8 cellular contexts compared by ENCODE assay signal in the genomic region with DNA sequence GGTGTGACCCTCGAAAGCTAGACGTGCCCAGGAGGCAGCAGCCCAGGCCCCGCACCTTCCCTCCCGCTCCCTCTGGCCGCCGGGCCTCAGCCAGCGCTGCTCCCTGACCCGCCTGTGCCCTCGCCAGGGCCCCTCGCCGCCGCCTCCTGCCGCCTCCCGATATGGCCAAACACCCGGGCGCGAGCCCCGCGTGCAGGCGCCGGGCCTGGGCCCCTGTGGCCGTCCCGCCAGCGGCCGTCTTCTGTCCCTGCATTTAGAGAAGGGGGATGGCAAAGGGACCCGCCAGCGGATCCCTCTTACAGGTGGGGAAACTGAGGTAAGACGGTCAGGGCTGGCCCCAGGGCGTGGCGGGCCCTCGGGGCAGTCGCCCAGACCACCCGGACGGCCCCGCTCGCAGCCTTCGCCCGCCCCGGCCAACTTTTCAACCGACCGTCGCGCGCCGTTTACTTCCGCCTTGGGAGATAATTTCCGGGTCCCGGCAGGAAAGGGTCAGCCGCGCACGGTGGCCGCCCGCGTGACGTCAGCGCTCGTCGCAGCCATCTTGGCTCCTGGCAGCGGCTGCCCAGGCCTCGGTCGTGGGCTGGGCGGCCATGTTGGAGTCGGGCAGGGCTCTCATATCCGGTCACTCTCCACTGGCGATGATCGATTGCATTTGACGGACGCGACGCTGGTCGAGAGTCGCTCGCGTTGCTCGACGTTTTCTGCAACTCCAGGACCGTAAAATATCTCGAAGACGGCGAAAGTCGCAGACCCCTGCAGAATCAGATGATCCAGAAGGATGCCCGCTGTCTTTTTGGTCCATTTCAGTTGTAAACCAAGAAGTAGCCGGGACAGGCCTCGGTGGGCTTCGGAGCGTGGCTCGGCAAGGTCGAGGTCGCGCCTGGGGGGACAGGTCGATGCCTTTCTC. TPM values are rescaled to one million over a fixed set of nuclear protein-coding genes. Genes with fewer than 3 reads are reported as not detected.
A peak's percentile ranks its signal among the peaks of the same experiment; 100 is the strongest.
DNase-seq lines count a peak whose midpoint lies in the region; TF ChIP-seq lines count a peak whose summit lies in the region.

No MANE protein-coding gene starts in this region.

- peak overlapping the region; percentile 100 for H2AFZ ChIP-seq in MM.1S (ENCODE audit: low read length)

- DNase-seq in EL = peak; percentile 91
- DNase-seq in H4 (ENCODE audit: low spot score) = peak; percentile 94
- DNase-seq in MM.1S = peak; percentile 88
- DNase-seq in SK-MEL-5 (ENCODE audit: low read depth, low spot score) = peak; percentile 91
- DNase-seq in activated naive CD4-positive, alpha-beta T cell treated with anti-CD3 and anti-CD28 coated beads, Interleukin-2, amount 50 U/mL, for 16 hours = peak; percentile 84
- peak; percentile 86 for DNase-seq in globus pallidus (ENCODE audit: low spot score)
- peak in 55 of 56 donors; percentile 20 to 94 (median 83) for DNase-seq in nucleus accumbens (lab: John Stamatoyannopoulos, UW)
- DNase-seq in superior temporal gyrus (ENCODE audit: extremely low spot score) = peak; percentile 92

- no peaks in the 10 kb centered on the region for H3F3A ChIP-seq in MM.1S (ENCODE audit: insufficient read depth, low read length)

- H4K20me1 ChIP-seq in MM.1S (ENCODE audit: insufficient read depth, low read length) = no peaks in the 10 kb centered on the region

- no peaks in the 10 kb centered on the region for H3K4me1 ChIP-seq in MM.1S (ENCODE audit: low read length)

- H3K4me2 ChIP-seq in MM.1S (ENCODE audit: low read depth, low read length) = peak overlapping the region; percentile 96

- peak overlapping the region; percentile 96 for H3K9ac ChIP-seq in MM.1S (ENCODE audit: low read length)

- H3K36me3 ChIP-seq in MM.1S (replicated peaks; ENCODE audit: insufficient read depth, low read length) = no peaks in the 10 kb centered on the region

- no peaks in the 10 kb centered on the region for H3K9me2 ChIP-seq in MM.1S (replicated peaks; ENCODE audit: insufficient read depth, low read length)

- in situ Hi-C loops in SK-MEL-5 (cut with HindIII; ENCODE audit: low pct_unique_long_range_greater_than_20kb, low sequenced_read_pairs) = no loop called here

- H3K79me2 ChIP-seq in MM.1S (ENCODE audit: low read length) = no peaks in the 10 kb centered on the region

- H3K27ac ChIP-seq in MM.1S (ENCODE audit: low read length) = peak overlapping the region; percentile 70; the same call in 1 of the 2 replicates

- peaks cover 41% of the 10 kb centered on the region for H3K27me3 ChIP-seq in MM.1S (replicated peaks; ENCODE audit: insufficient read depth, low read length)

- TF ChIP-seq CTCF in MM.1S (IDR thresholded peaks at IDR 0.05; ENCODE audit: low read length) = no peak

- peak overlapping the region; percentile 89 for H3K4me3 ChIP-seq in MM.1S (ENCODE audit: low read length)

- no peaks in the 10 kb centered on the region for H3K9me3 ChIP-seq in MM.1S (replicated peaks; ENCODE audit: insufficient read depth, low read length)

RNA-seq across cellular contexts. Expression of gene GNG13, which starts 7.1 kb away (rescaled TPM):
- total RNA-seq in H4 (2014; rRNA removed; shearing (Covaris generic)) = not detected in 2 replicates
- total RNA-seq in SK-MEL-5 (2014; rRNA removed; shearing (Covaris generic)) = not detected in 2 replicates
- not detected in 2 replicates for polyA plus RNA-seq in SK-MEL-5 (2015; cell fraction: cytosol; rRNA removed)
- polyA plus RNA-seq in SK-MEL-5 (2015; cell fraction: nucleus; rRNA removed) = not detected in 2 replicates

RNA-seq across cellular contexts. Expression of gene CHTF18, which starts 19.2 kb away (rescaled TPM):
- 6.1 and 7.9 TPM in 2 replicates for total RNA-seq in H4 (2014; rRNA removed; shearing (Covaris generic))
- total RNA-seq in SK-MEL-5 (2014; rRNA removed; shearing (Covaris generic)) = 6.6 and 7.6 TPM in 2 replicates
- 14.7 and 17.8 TPM in 2 replicates for polyA plus RNA-seq in SK-MEL-5 (2015; cell fraction: cytosol; rRNA removed)
- 270 and 302 TPM in 2 replicates for polyA plus RNA-seq in SK-MEL-5 (2015; cell fraction: nucleus; rRNA removed)

RNA-seq across cellular contexts. Expression of gene RPUSD1, which starts 19.4 kb away (rescaled TPM):
- 18.6 and 19.6 TPM in 2 replicates for total RNA-seq in H4 (2014; rRNA removed; shearing (Covaris generic))
- 32.6 and 36.9 TPM in 2 replicates for total RNA-seq in SK-MEL-5 (2014; rRNA removed; shearing (Covaris generic))
- polyA plus RNA-seq in SK-MEL-5 (2015; cell fraction: cytosol; rRNA removed) = 62.6 and 74.8 TPM in 2 replicates
- polyA plus RNA-seq in SK-MEL-5 (2015; cell fraction: nucleus; rRNA removed) = 104 and 117 TPM in 2 replicates

RNA-seq across cellular contexts. Expression of gene MSLN, which starts 47.1 kb away (rescaled TPM):
- not detected in 2 replicates for total RNA-seq in H4 (2014; rRNA removed; shearing (Covaris generic))
- total RNA-seq in SK-MEL-5 (2014; rRNA removed; shearing (Covaris generic)) = not detected in 2 replicates
- not detected in 2 replicates for polyA plus RNA-seq in SK-MEL-5 (2015; cell fraction: cytosol; rRNA removed)
- polyA plus RNA-seq in SK-MEL-5 (2015; cell fraction: nucleus; rRNA removed) = not detected in 2 replicates

Comparison
In these comparisons a context has a peak if more than half of its experiments do, and no peak if none do; other contexts are left out.
1. Peak in every context shown above with its lines: DNase-seq, H3K4me3 ChIP-seq and H3K27ac ChIP-seq.